ENCODE assay signal across 31 cellular contexts in genomic region chr21:35968564-35968963, GRCh38.
"Had no signal": no experiment of that assay in that cellular context is flagged by ENCODE, and none has a peak within 500 bp of the region (broad histone marks: within the 10 kb centered on the region; RNA-seq: fewer than 3 reads in every experiment).

No MANE protein-coding gene starts in this region.

- H3K36me3 ChIP-seq: adrenal gland, ascending aorta, brain microvascular endothelial cell, breast epithelium, cardiac muscle cell had no signal

- H3K27me3 ChIP-seq: adrenal gland, ascending aorta, body of pancreas, brain microvascular endothelial cell, breast epithelium, cardiac muscle cell had no signal

- ATAC-seq: activated naive CD4-positive, alpha-beta T cell treated with anti-CD3 and anti-CD28 coated beads, Interleukin-2, amount 50 U/mL, for 72 hours; activated naive CD8-positive, alpha-beta T cell treated with anti-CD3 and anti-CD28 coated beads, Interleukin-2, amount 50 U/mL, for 24 hours; activated T-cell treated with anti-CD3 and anti-CD28 coated beads, Interleukin-2, amount 50 U/mL, for 4 hours; activated T-cell treated with anti-CD3 and anti-CD28 coated beads, Interleukin-2, amount 50 U/mL, for 72 hours; activated T-helper 17 cell treated with anti-CD3 and anti-CD28 coated beads, Interleukin-2, amount 50 U/mL, for 72 hours; body of pancreas had no signal

- DNase-seq: activated effector memory CD4-positive, alpha-beta T cell treated with anti-CD3 and anti-CD28 coated beads, Interleukin-2, amount 50 U/mL, for 16 hours; activated effector memory CD4-positive, alpha-beta T cell treated with Interleukin-2 at 50 U/mL for 16 hours; activated gamma-delta T cell; activated gamma-delta T cell treated with Interleukin-2 at 50 U/mL for 16 hours; activated naive CD4-positive, alpha-beta T cell; activated naive CD4-positive, alpha-beta T cell treated with anti-CD3 and anti-CD28 coated beads for 36 hours; activated naive CD4-positive, alpha-beta T cell treated with anti-CD3 and anti-CD28 coated beads, Interleukin-2, amount 10 ng/mL, durations not matched to agents 7 days and 5 days; activated naive CD4-positive, alpha-beta T cell treated with anti-CD3 and anti-CD28 coated beads, Interleukin-2, amount 50 U/mL, for 16 hours; activated naive CD4-positive, alpha-beta T cell treated with Interleukin-2 at 50 U/mL for 16 hours; activated naive CD8-positive, alpha-beta T cell treated with anti-CD3 and anti-CD28 coated beads for 36 hours; activated naive CD8-positive, alpha-beta T cell treated with anti-CD3 and anti-CD28 coated beads, Interleukin-2, amount 10 ng/mL, durations not matched to agents 7 days and 5 days; activated naive CD8-positive, alpha-beta T cell treated with anti-CD3 and anti-CD28 coated beads, Interleukin-2, amount 50 U/mL, for 24 hours; activated T-cell treated with anti-CD3 and anti-CD28 coated beads, Interleukin-2, amount 50 U/mL, for 24 hours; activated T-cell treated with anti-CD3 and anti-CD28 coated beads, Interleukin-2, amount 50 U/mL, for 4 hours; activated T-cell treated with anti-CD3 and anti-CD28 coated beads, Interleukin-2, amount 50 U/mL, for 48 hours; activated T-cell treated with anti-CD3 and anti-CD28 coated beads, Interleukin-2, amount 50 U/mL, for 72 hours; adrenal gland; amniotic stem cell; amygdala; anterior cingulate cortex; aorta; body of pancreas; brain microvascular endothelial cell; caudate nucleus; central memory CD4-positive, alpha-beta T cell; cerebellar nuclear complex had no signal

- H3K27ac ChIP-seq: adrenal gland, ascending aorta, body of pancreas, brain microvascular endothelial cell, breast epithelium, cardiac muscle cell had no signal

- H3K9me3 ChIP-seq: adrenal gland, ascending aorta, body of pancreas, breast epithelium had no signal

- H3K4me3 ChIP-seq: adrenal gland, ascending aorta, body of pancreas, breast epithelium, cardiac muscle cell had no signal

- H3K4me1 ChIP-seq: adrenal gland, ascending aorta, body of pancreas, breast epithelium had no signal
